10 cellular contexts compared by ENCODE assay signal in genomic region chr5:80204808-80205614, GRCh38. TPM values are rescaled to one million over a fixed set of nuclear protein-coding genes. Genes with fewer than 3 reads are reported as not detected.
DNase-seq lines count a peak whose midpoint lies in the region; ATAC-seq and TF ChIP-seq lines count a peak whose summit lies in the region.
"Had no signal": no experiment of that assay in that cellular context is flagged by ENCODE, and none has a peak within 500 bp of the region (broad histone marks: within the 10 kb centered on the region; RNA-seq: fewer than 3 reads in every experiment).

No MANE protein-coding gene starts in this region.

- H3K36me3 ChIP-seq in right lobe of liver, result peaks cover 0 to 10% (median 2%) of the 10 kb centered on the region in 4 donors

- intact Hi-C loops in right lobe of liver (cut with DNase I), result no loop called here

- peak overlapping the region in 1 of 3 donors; percentile 19 for H3K4me3 ChIP-seq in right lobe of liver

- peaks cover 0 to 65% (median 29%) of the 10 kb centered on the region in 4 donors for H3K4me1 ChIP-seq in right lobe of liver

- WGBS in right lobe of liver (ENCODE audit: insufficient coverage, low coverage, low lambda C conversion rate, missing lambda C conversion rate), result 30% methylated on average over 10 of the region's 10 CpGs

- TF ChIP-seq CTCF in right lobe of liver (IDR thresholded peaks at IDR 0.05) (peak in 1 of 4 donors; percentile 35), GM20000 (IDR thresholded peaks at IDR 0.05; ENCODE audit: extremely low read depth, missing control alignments) (no peak)

- H3K9me3 ChIP-seq in right lobe of liver, result no peaks in the 10 kb centered on the region

- peak overlapping the region; percentile 96 for H3K27ac ChIP-seq in angular gyrus (ENCODE audit: low read depth, low read length)
- peak overlapping the region; percentile 52 to 97 (median 91) for H3K27ac ChIP-seq in right lobe of liver
- H3K27ac ChIP-seq: RWPE1 had no signal

- TF ChIP-seq POLR2A in right lobe of liver (IDR thresholded peaks at IDR 0.05), result no peak

- ATAC-seq in right lobe of liver (peak; percentile 69 to 84 (median 78)), GM21367 (IDR thresholded peaks at IDR 0.05; ENCODE audit: unreplicated experiment) (no peak), HG02885 (IDR thresholded peaks at IDR 0.05; ENCODE audit: poor library complexity, unreplicated experiment) (no peak)
- ATAC-seq: HCT116 had no signal

- no peaks in the 10 kb centered on the region for H3K27me3 ChIP-seq in right lobe of liver

- peak in 5 of 6 experiments; percentile 4 to 59 (median 25) for DNase-seq in stimulated activated naive CD4-positive, alpha-beta T cell (lab: John Stamatoyannopoulos, UW)
- no peak for DNase-seq in stimulated activated naive CD4-positive, alpha-beta T cell treated with Interleukin-2 at 50 U/mL for 16 hours (lab: John Stamatoyannopoulos, UW)
- DNase-seq in right lobe of liver (peak in 2 of 3 donors; percentile 72 to 76), GM20000 (ENCODE audit: low spot score) (no peak), mucosa of gallbladder (ENCODE audit: low spot score) (no peak)

RNA-seq across cellular contexts. Expression of gene SERINC5, which starts 50.8 kb away (rescaled TPM):
- total RNA-seq in right lobe of liver (10 to 100 TPM; 30.1 to 82.1 (median 57.9) TPM), mucosa of gallbladder (87.2 TPM)

Comparison
In these comparisons a context has a peak if more than half of its experiments do, and no peak if none do; other contexts are left out.
1. DNase-seq: peak in stimulated activated naive CD4-positive, alpha-beta T cell (5 of 6) and right lobe of liver (2 of 3); none in stimulated activated naive CD4-positive, alpha-beta T cell treated with Interleukin-2 at 50 U/mL for 16 hours (single experiment), GM20000 (single experiment) and mucosa of gallbladder (single experiment).
2. ATAC-seq: peak in right lobe of liver (4 of 4); none in GM21367 (single experiment) and HG02885 (single experiment).